ENCODE assay signal across 13 cellular contexts in the genomic region with DNA sequence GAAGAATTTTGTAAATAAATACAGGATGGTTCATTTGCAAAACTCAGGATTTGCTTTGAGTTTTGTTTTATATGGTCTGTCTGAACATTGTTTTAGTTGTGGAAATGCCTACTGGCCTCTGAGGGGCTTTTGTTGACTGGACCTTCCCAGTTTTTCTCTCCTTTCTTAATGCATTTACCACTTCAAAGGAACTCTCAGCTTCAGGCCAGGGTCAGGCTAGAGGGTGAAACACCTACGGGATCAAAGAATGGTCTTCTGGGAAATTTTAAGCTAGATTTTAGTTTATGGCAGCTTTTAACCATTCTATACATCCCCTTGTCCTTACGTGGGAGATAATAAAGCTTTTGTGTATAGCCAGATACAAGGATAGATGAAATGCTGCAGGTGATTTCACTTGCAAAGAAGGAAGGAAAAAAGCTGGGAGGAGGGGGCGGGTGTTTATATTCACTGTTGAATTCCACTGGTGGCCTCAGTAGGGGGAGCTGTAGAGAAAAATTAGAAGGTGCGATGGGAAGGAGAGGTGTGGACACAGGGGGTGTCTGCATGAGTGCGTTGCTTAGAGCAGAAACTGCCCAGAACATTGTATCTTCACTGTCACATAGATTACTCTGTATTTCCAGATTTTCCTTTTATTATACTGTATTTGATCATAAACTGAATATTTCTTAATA.
DNase-seq lines count a peak whose midpoint lies in the region; ATAC-seq and TF ChIP-seq lines count a peak whose summit lies in the region.
"Had no signal": no experiment of that assay in that cellular context is flagged by ENCODE, and none has a peak within 500 bp of the region (broad histone marks: within the 10 kb centered on the region; RNA-seq: fewer than 3 reads in every experiment).

No MANE protein-coding gene starts in this region.

- no peaks in the 10 kb centered on the region for H3K9me3 ChIP-seq in PC-3 (ENCODE audit: low read length)
- H3K9me3 ChIP-seq: BLaER1 had no signal

- peaks cover 24% of the 10 kb centered on the region for H3K4me1 ChIP-seq in PC-3 (ENCODE audit: insufficient read depth, low read length)
- H3K4me1 ChIP-seq: BLaER1 had no signal

- no peaks in the 10 kb centered on the region for H3K27me3 Mint-ChIP-seq in glutamatergic neuron (ENCODE audit: unreplicated experiment)
- H3K27me3 Mint-ChIP-seq: natural killer cell treated with Interleukin-12 subunit alpha and Interleukin-12 subunit beta and Interleukin-15 and Interleukin-18, amount 100 ng/mL, for 72 hours; stimulated activated naive CD8-positive, alpha-beta T cell treated with anti-CD3 and anti-CD28 coated beads, Interleukin-15, Interleukin-2, amounts not matched to agents 100 ng/mL and 50 ng/mL, for 24 hours had no signal

- peaks cover 29% of the 10 kb centered on the region for H3K4me1 Mint-ChIP-seq in glutamatergic neuron (ENCODE audit: low read depth, unreplicated experiment)

- POLR2A ChIA-PET in PC-3 (lab: Charles Lee; ENCODE audit: unreplicated experiment) = no interaction called here

- no peak overlapping the region for H3K9ac ChIP-seq in PC-3 (ENCODE audit: low read length)
- H3K9ac ChIP-seq: BLaER1 had no signal

- peaks cover 39% of the 10 kb centered on the region for H3K79me2 ChIP-seq in PC-3 (ENCODE audit: low read length)

- no peaks in the 10 kb centered on the region for H3K9me2 ChIP-seq in PC-3 (replicated peaks; ENCODE audit: low read length)

- CTCF ChIA-PET in PC-3 (lab: Charles Lee) = no interaction called here

- H3K27me3 ChIP-seq in PC-3 (ENCODE audit: low read length) = no peaks in the 10 kb centered on the region
- H3K27me3 ChIP-seq: BLaER1 had no signal

- TF ChIP-seq CTCF in 22Rv1 (IDR thresholded peaks at IDR 0.05) (peak; percentile 43), GM12873 (IDR thresholded peaks at IDR 0.05; ENCODE audit: insufficient read depth, low read depth, low read length, missing control alignments) (peak; percentile 21), PC-3 (conservative IDR thresholded peaks at IDR 0.05; ENCODE audit: low read depth, low read length) (peak; percentile 55), glutamatergic neuron (IDR thresholded peaks at IDR 0.05; ENCODE audit: partially characterized antibody, unreplicated experiment) (peak; percentile 34)

- BruUV-seq in PC-3 (replicated peaks; lab: Mats Ljungman, UMichigan) = TSS peak; percentile 10

- no peak overlapping the region for H3K4me3 ChIP-seq in PC-3 (ENCODE audit: low read length)
- H3K4me3 ChIP-seq: BLaER1 had no signal

- no peaks in the 10 kb centered on the region for H3K9me3 Mint-ChIP-seq in glutamatergic neuron (ENCODE audit: unreplicated experiment)
- H3K9me3 Mint-ChIP-seq: natural killer cell treated with Interleukin-12 subunit alpha and Interleukin-12 subunit beta and Interleukin-15 and Interleukin-18, amount 100 ng/mL, for 72 hours; stimulated activated naive CD8-positive, alpha-beta T cell treated with anti-CD3 and anti-CD28 coated beads, Interleukin-15, Interleukin-2, amounts not matched to agents 100 ng/mL and 50 ng/mL, for 24 hours had no signal

- H3K4me2 ChIP-seq in PC-3 (ENCODE audit: low read length) = no peak overlapping the region
- H3K4me2 ChIP-seq: BLaER1 had no signal

- intact Hi-C loops in PC-3 (cut with micrococcal nuclease) = no loop called here

- H3K4me3 Mint-ChIP-seq in glutamatergic neuron (ENCODE audit: unreplicated experiment) = no peak overlapping the region
- H3K4me3 Mint-ChIP-seq: natural killer cell treated with Interleukin-12 subunit alpha and Interleukin-12 subunit beta and Interleukin-15 and Interleukin-18, amount 100 ng/mL, for 72 hours; stimulated activated naive CD8-positive, alpha-beta T cell treated with anti-CD3 and anti-CD28 coated beads, Interleukin-15, Interleukin-2, amounts not matched to agents 100 ng/mL and 50 ng/mL, for 24 hours had no signal

- no peak overlapping the region for H2AFZ ChIP-seq in PC-3 (ENCODE audit: low read length)

- no peaks in the 10 kb centered on the region for H3K36me3 Mint-ChIP-seq in glutamatergic neuron (ENCODE audit: unreplicated experiment)

- no peak overlapping the region for H3K27ac ChIP-seq in 22Rv1
- 0 out of 2 replicates have a peak overlapping the region, but pooled peaks have one; percentile 6 for H3K27ac ChIP-seq in PC-3 (ENCODE audit: low read length)
- H3K27ac ChIP-seq: BLaER1 had no signal

- peak; percentile 13; the same call in 1 of the 2 replicates for ATAC-seq in PC-3
- ATAC-seq in HG02840 (IDR thresholded peaks at IDR 0.05; ENCODE audit: low FRiP score, unreplicated experiment) = no peak
- no peak for ATAC-seq in HG03196 (IDR thresholded peaks at IDR 0.05; ENCODE audit: unreplicated experiment)
- no peak for ATAC-seq in HG03378 (IDR thresholded peaks at IDR 0.05; ENCODE audit: unreplicated experiment)
- ATAC-seq: natural killer cell treated with Interleukin-12 subunit alpha and Interleukin-12 subunit beta and Interleukin-15 and Interleukin-18, amount 100 ng/mL, for 72 hours had no signal

- DNase-seq in PC-3 = no peak
- no peak for DNase-seq in glutamatergic neuron
- DNase-seq in NCI-H146 treated with DMSO at 0.1 percent for 48 hours (lab: John Stamatoyannopoulos, UW; ENCODE audit: unreplicated experiment) = no peak
- DNase-seq: activated naive CD4-positive, alpha-beta T cell; MV-4-11 had no signal

- H3K27ac Mint-ChIP-seq in glutamatergic neuron (ENCODE audit: unreplicated experiment) = no peak overlapping the region
- H3K27ac Mint-ChIP-seq: natural killer cell treated with Interleukin-12 subunit alpha and Interleukin-12 subunit beta and Interleukin-15 and Interleukin-18, amount 100 ng/mL, for 72 hours; stimulated activated naive CD8-positive, alpha-beta T cell treated with anti-CD3 and anti-CD28 coated beads, Interleukin-15, Interleukin-2, amounts not matched to agents 100 ng/mL and 50 ng/mL, for 24 hours had no signal

- no peaks in the 10 kb centered on the region for H3F3A ChIP-seq in PC-3 (ENCODE audit: low read length, unreplicated experiment)

- H3K36me3 ChIP-seq in PC-3 (ENCODE audit: low read depth, low read length) = peaks cover 15% of the 10 kb centered on the region
- H3K36me3 ChIP-seq: BLaER1 had no signal

- no peaks in the 10 kb centered on the region for H4K20me1 ChIP-seq in PC-3 (ENCODE audit: low read length)
- H4K20me1 ChIP-seq: BLaER1 had no signal
